ENCODE assay signal across 18 cellular contexts in the genomic region with DNA sequence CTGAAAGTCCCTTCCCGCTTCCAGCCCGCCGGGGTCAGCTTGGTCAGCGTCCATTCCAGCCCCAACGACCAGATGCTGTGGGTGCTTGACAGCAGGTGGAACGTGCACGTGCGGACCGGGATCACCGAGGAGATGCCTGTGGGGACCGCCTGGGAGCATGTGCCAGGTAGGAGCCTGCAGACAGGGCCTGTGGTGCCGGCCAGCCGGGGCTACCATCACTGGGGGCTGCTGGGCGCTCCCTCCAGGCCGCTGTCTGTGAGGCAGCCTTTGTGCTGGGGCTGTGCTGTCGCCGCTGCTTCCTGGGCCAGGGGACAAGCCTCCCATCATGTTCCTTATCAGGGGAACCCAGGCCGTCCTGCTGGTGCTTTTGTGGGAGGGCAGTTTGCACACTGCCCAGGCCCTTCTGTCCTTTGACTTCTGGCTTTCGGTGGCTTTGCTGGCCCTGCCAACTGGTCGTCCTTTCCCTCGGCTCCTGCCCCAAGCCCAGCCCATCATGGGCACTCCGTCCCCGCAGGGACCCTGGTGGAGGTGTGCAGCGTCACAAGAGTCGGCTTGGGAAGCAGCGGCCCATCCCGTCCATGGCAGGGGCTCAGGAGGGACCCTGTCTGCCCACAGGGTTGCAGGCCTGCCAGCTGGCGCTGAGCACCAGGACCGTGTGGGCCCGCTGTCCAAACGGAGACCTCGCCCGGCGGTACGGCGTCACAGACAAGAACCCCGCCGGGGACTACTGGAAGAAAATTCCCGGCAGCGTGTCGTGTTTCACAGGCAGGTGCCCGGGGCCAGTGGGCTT. TPM values are rescaled to one million over a fixed set of nuclear protein-coding genes. Genes with fewer than 3 reads are reported as not detected.
DNase-seq lines count a peak whose midpoint lies in the region; ATAC-seq and TF ChIP-seq lines count a peak whose summit lies in the region.
"Had no signal": no experiment of that assay in that cellular context is flagged by ENCODE, and none has a peak within 500 bp of the region (broad histone marks: within the 10 kb centered on the region; RNA-seq: fewer than 3 reads in every experiment).

No MANE protein-coding gene starts in this region.

- no peaks in the 10 kb centered on the region for H3K36me3 Mint-ChIP-seq in T-helper 17 cell (ENCODE audit: low read depth)
- H3K36me3 Mint-ChIP-seq in dendritic cell treated with granulocyte-macrophage colony-stimulating factor and Interleukin-4, amounts not matched to agents 40 ng/mL and 50 ng/mL, for 4 days (ENCODE audit: low read depth): peaks cover 47% of the 10 kb centered on the region
- H3K36me3 Mint-ChIP-seq in stimulated activated naive B cell treated with anti-CD40 and anti-IgM and Interleukin-4, amounts not matched to agents 10 μg/mL and 1 μg/mL and 100 μg/mL, for 72 hours: peaks cover 14 to 15% of the 10 kb centered on the region in 2 donors

- H3K4me1 Mint-ChIP-seq in T-helper 17 cell: peaks cover 12% of the 10 kb centered on the region
- H3K4me1 Mint-ChIP-seq in dendritic cell treated with granulocyte-macrophage colony-stimulating factor and Interleukin-4, amounts not matched to agents 40 ng/mL and 50 ng/mL, for 4 days (ENCODE audit: low read depth): peaks cover 17% of the 10 kb centered on the region
- H3K4me1 Mint-ChIP-seq in stimulated activated naive B cell treated with anti-CD40 and anti-IgM and Interleukin-4, amounts not matched to agents 10 μg/mL and 1 μg/mL and 100 μg/mL, for 72 hours: no peaks in the 10 kb centered on the region

- ATAC-seq in T-helper 17 cell (no peak), gastrocnemius medialis (no peak)
- no peak for ATAC-seq in stimulated activated naive B cell treated with anti-CD40 and anti-IgM and Interleukin-4, amounts not matched to agents 10 μg/mL and 1 μg/mL and 100 μg/mL, for 72 hours (replicated peaks)

- H3K27me3 Mint-ChIP-seq in T-helper 17 cell: no peaks in the 10 kb centered on the region
- no peaks in the 10 kb centered on the region for H3K27me3 Mint-ChIP-seq in dendritic cell treated with granulocyte-macrophage colony-stimulating factor and Interleukin-4, amounts not matched to agents 40 ng/mL and 50 ng/mL, for 4 days
- no peaks in the 10 kb centered on the region for H3K27me3 Mint-ChIP-seq in stimulated activated naive B cell treated with anti-CD40 and anti-IgM and Interleukin-4, amounts not matched to agents 10 μg/mL and 1 μg/mL and 100 μg/mL, for 72 hours

- H3K27ac ChIP-seq in gastrocnemius medialis: peak overlapping the region; percentile 95 to 99 (median 96)
- H3K27ac ChIP-seq: GM23248, PC-9 had no signal

- in situ Hi-C loops in gastrocnemius medialis (cut with MboI; ENCODE audit: low sequenced_read_pairs in 4 of 4): no loop called here

- H3K4me1 ChIP-seq in gastrocnemius medialis: peaks cover 48 to 49% of the 10 kb centered on the region in 2 donors

- H3K4me3 ChIP-seq in gastrocnemius medialis: no peak overlapping the region
- H3K4me3 ChIP-seq: GM23248, PC-9 had no signal

- TF ChIP-seq POLR2A in gastrocnemius medialis (IDR thresholded peaks at IDR 0.05): no peak

- no peaks in the 10 kb centered on the region for H3K9me3 ChIP-seq in T-helper 17 cell (ENCODE audit: control insufficient read depth, low read length, poor library complexity, severe bottlenecking)
- no peaks in the 10 kb centered on the region for H3K9me3 ChIP-seq in gastrocnemius medialis

- no peak overlapping the region for H3K4me3 Mint-ChIP-seq in T-helper 17 cell
- H3K4me3 Mint-ChIP-seq in dendritic cell treated with granulocyte-macrophage colony-stimulating factor and Interleukin-4, amounts not matched to agents 40 ng/mL and 50 ng/mL, for 4 days: no peak overlapping the region
- H3K4me3 Mint-ChIP-seq in stimulated activated naive B cell treated with anti-CD40 and anti-IgM and Interleukin-4, amounts not matched to agents 10 μg/mL and 1 μg/mL and 100 μg/mL, for 72 hours: no peak overlapping the region

- H3K27ac Mint-ChIP-seq in T-helper 17 cell: peak overlapping the region; percentile 57
- peak overlapping the region; percentile 27 for H3K27ac Mint-ChIP-seq in dendritic cell treated with granulocyte-macrophage colony-stimulating factor and Interleukin-4, amounts not matched to agents 40 ng/mL and 50 ng/mL, for 4 days
- no peak overlapping the region for H3K27ac Mint-ChIP-seq in stimulated activated naive B cell treated with anti-CD40 and anti-IgM and Interleukin-4, amounts not matched to agents 10 μg/mL and 1 μg/mL and 100 μg/mL, for 72 hours

- TF ChIP-seq CTCF in gastrocnemius medialis (IDR thresholded peaks at IDR 0.05 in 4 of 5, conservative IDR thresholded peaks at IDR 0.05 in 1 of 5): no peak

- DNase-seq in HUDEP-2 (lab: John Stamatoyannopoulos, UW; ENCODE audit: unreplicated experiment in 76 of 76) (peak in 70 of 76 experiments; percentile 2 to 81 (median 55)), T-helper 17 cell (no peak), gastrocnemius medialis (no peak), SIG-M5 (lab: John Stamatoyannopoulos, UW) (no peak), NCI-H510A (lab: John Stamatoyannopoulos, UW) (no peak)
- no peak for DNase-seq in stimulated activated naive B cell treated with anti-CD40 and anti-IgM and Interleukin-4, amounts not matched to agents 10 μg/mL and 1 μg/mL and 100 μg/mL, for 72 hours
- DNase-seq: ACHN, AML-193, COR-L47, GM23248, KG1, NCI-H1048, NCI-H146, NCI-H2081 treated with DMSO at 0.1 percent for 48 hours, NCI-H510A treated with DMSO at 0.1 percent for 48 hours, NCI-H82, PC-9 had no signal

- intact Hi-C loops in dendritic cell treated with granulocyte-macrophage colony-stimulating factor and Interleukin-4, amounts not matched to agents 40 ng/mL and 50 ng/mL, for 4 days (cut with micrococcal nuclease): no loop called here
- intact Hi-C loops in gastrocnemius medialis (cut with DNase I; ENCODE audit: low total_unique reads): no loop called here

- H3K27me3 ChIP-seq in gastrocnemius medialis: no peaks in the 10 kb centered on the region

- H3K9me3 Mint-ChIP-seq in dendritic cell treated with granulocyte-macrophage colony-stimulating factor and Interleukin-4, amounts not matched to agents 40 ng/mL and 50 ng/mL, for 4 days: no peaks in the 10 kb centered on the region
- no peaks in the 10 kb centered on the region for H3K9me3 Mint-ChIP-seq in stimulated activated naive B cell treated with anti-CD40 and anti-IgM and Interleukin-4, amounts not matched to agents 10 μg/mL and 1 μg/mL and 100 μg/mL, for 72 hours

- no peaks in the 10 kb centered on the region for H3K36me3 ChIP-seq in gastrocnemius medialis

RNA-seq across cellular contexts. Expression of a gene that starts 12.4 kb away (rescaled TPM):
- total RNA-seq in T-helper 17 cell (10 to 100 TPM in 1 of 2 donors, 1 to 10 TPM in 1; 3.3 to 17.6 TPM), gastrocnemius medialis (100 to 1,000 TPM; 155 to 450 (median 216) TPM)

Comparison
In these comparisons a context has a peak if more than half of its experiments do, and no peak if none do; other contexts are left out.
1. DNase-seq: peak in HUDEP-2 (70 of 76); none in T-helper 17 cell (0 of 3), gastrocnemius medialis (0 of 2), SIG-M5 (single experiment), stimulated activated naive B cell treated with anti-CD40 and anti-IgM and Interleukin-4, amounts not matched to agents 10 μg/mL and 1 μg/mL and 100 μg/mL, for 72 hours (single experiment) and NCI-H510A (single experiment).
2. RNA of a gene that starts 12.4 kb away (total RNA-seq): 155 to 450 TPM in gastrocnemius medialis; 3.3 to 17.6 TPM in T-helper 17 cell; every median in the first group is over 4 times any median in the second.